ENCODE assay signal across 23 cellular contexts in genomic region chrX:71184092-71184491, GRCh38. TPM values are rescaled to one million over a fixed set of nuclear protein-coding genes. Genes with fewer than 3 reads are reported as not detected.
"Had no signal": no experiment of that assay in that cellular context is flagged by ENCODE, and none has a peak within 500 bp of the region (broad histone marks: within the 10 kb centered on the region; RNA-seq: fewer than 3 reads in every experiment).

No MANE protein-coding gene starts in this region.

- H3K36me3 Mint-ChIP-seq: activated naive CD4-positive, alpha-beta T cell treated with anti-CD3 and anti-CD28 coated beads, Interleukin-2, amount 50 U/mL, for 24 hours; natural killer cell treated with Interleukin-12 subunit alpha and Interleukin-12 subunit beta and Interleukin-15 and Interleukin-18, amount 100 ng/mL, for 72 hours had no signal

- H3K4me1 ChIP-seq: ascending aorta, prostate gland, vagina had no signal

- FAIRE-seq: endothelial cell of umbilical vein, TTC549 had no signal

- H3K27ac ChIP-seq: ascending aorta, heart right ventricle, right atrium auricular region, vagina had no signal

- H3K27me3 ChIP-seq: ascending aorta, esophagus muscularis mucosa, heart right ventricle, right atrium auricular region, tibial nerve, vagina had no signal

- H3K4me3 ChIP-seq: ascending aorta, coronary artery, esophagus muscularis mucosa, heart right ventricle, prostate gland, right atrium auricular region, tibial nerve, vagina had no signal

- H3K27ac Mint-ChIP-seq: activated B cell treated with CpG ODN at 0.5 μM for 24 hours; activated naive CD4-positive, alpha-beta T cell treated with anti-CD3 and anti-CD28 coated beads, Interleukin-2, amount 50 U/mL, for 24 hours; immature natural killer cell; natural killer cell treated with Interleukin-12 subunit alpha and Interleukin-12 subunit beta and Interleukin-15 and Interleukin-18, amount 100 ng/mL, for 72 hours; stimulated activated naive CD8-positive, alpha-beta T cell treated with anti-CD3 and anti-CD28 coated beads, Interleukin-15, Interleukin-2, amounts not matched to agents 100 ng/mL and 50 ng/mL, for 24 hours; T-helper 17 cell had no signal

- ATAC-seq: heart right ventricle; natural killer cell treated with Interleukin-12 subunit alpha and Interleukin-12 subunit beta and Interleukin-15 and Interleukin-18, amount 100 ng/mL, for 72 hours; T-helper 17 cell had no signal

- DNase-seq: activated B cell treated with CpG ODN at 0.5 μM for 24 hours; activated CD4-positive, alpha-beta T cell treated with anti-CD3 and anti-CD28 coated beads, Interleukin-2, amount 10 ng/mL, durations not matched to agents 24 days and 14 days; activated CD8-positive, alpha-beta memory T cell treated with anti-CD3 and anti-CD28 coated beads for 24 hours; activated CD8-positive, alpha-beta memory T cell treated with anti-CD3 and anti-CD28 coated beads, Interleukin-2, amount 50 U/mL, for 48 hours; activated gamma-delta T cell; effector CD4-positive, alpha-beta T cell; heart right ventricle; immature natural killer cell; T-helper 17 cell had no signal

- H3K4me3 Mint-ChIP-seq: activated B cell treated with CpG ODN at 0.5 μM for 24 hours; activated CD4-positive, alpha-beta T cell treated with anti-CD3 and anti-CD28 coated beads, Interleukin-2, amount 10 ng/mL, durations not matched to agents 24 days and 14 days; activated naive CD4-positive, alpha-beta T cell treated with anti-CD3 and anti-CD28 coated beads, Interleukin-2, amount 50 U/mL, for 24 hours; immature natural killer cell; natural killer cell treated with Interleukin-12 subunit alpha and Interleukin-12 subunit beta and Interleukin-15 and Interleukin-18, amount 100 ng/mL, for 72 hours; stimulated activated naive CD8-positive, alpha-beta T cell treated with anti-CD3 and anti-CD28 coated beads, Interleukin-15, Interleukin-2, amounts not matched to agents 100 ng/mL and 50 ng/mL, for 24 hours; T-helper 17 cell had no signal

- H3K36me3 ChIP-seq: ascending aorta, esophagus muscularis mucosa, heart right ventricle, prostate gland, right atrium auricular region, tibial nerve, vagina had no signal

- H3K9me3 Mint-ChIP-seq: activated B cell treated with CpG ODN at 0.5 μM for 24 hours; activated CD4-positive, alpha-beta T cell treated with anti-CD3 and anti-CD28 coated beads, Interleukin-2, amount 10 ng/mL, durations not matched to agents 24 days and 14 days; activated naive CD4-positive, alpha-beta T cell treated with anti-CD3 and anti-CD28 coated beads, Interleukin-2, amount 50 U/mL, for 24 hours; immature natural killer cell; natural killer cell treated with Interleukin-12 subunit alpha and Interleukin-12 subunit beta and Interleukin-15 and Interleukin-18, amount 100 ng/mL, for 72 hours; stimulated activated naive CD8-positive, alpha-beta T cell treated with anti-CD3 and anti-CD28 coated beads, Interleukin-15, Interleukin-2, amounts not matched to agents 100 ng/mL and 50 ng/mL, for 24 hours had no signal

- H3K27me3 Mint-ChIP-seq: activated B cell treated with CpG ODN at 0.5 μM for 24 hours; activated CD4-positive, alpha-beta T cell treated with anti-CD3 and anti-CD28 coated beads, Interleukin-2, amount 10 ng/mL, durations not matched to agents 24 days and 14 days; activated naive CD4-positive, alpha-beta T cell treated with anti-CD3 and anti-CD28 coated beads, Interleukin-2, amount 50 U/mL, for 24 hours; natural killer cell treated with Interleukin-12 subunit alpha and Interleukin-12 subunit beta and Interleukin-15 and Interleukin-18, amount 100 ng/mL, for 72 hours; stimulated activated naive CD8-positive, alpha-beta T cell treated with anti-CD3 and anti-CD28 coated beads, Interleukin-15, Interleukin-2, amounts not matched to agents 100 ng/mL and 50 ng/mL, for 24 hours; T-helper 17 cell had no signal

- H3K9me3 ChIP-seq: ascending aorta, esophagus muscularis mucosa, heart right ventricle, prostate gland, right atrium auricular region, tibial nerve, vagina had no signal

RNA-seq across cellular contexts. Expression of gene GJB1, which starts 38.9 kb away (rescaled TPM):
- total RNA-seq: activated B cell treated with CpG ODN at 0.5 μM for 24 hours; activated CD4-positive, alpha-beta T cell treated with anti-CD3 and anti-CD28 coated beads, Interleukin-2, amount 10 ng/mL, durations not matched to agents 24 days and 14 days; ascending aorta; endothelial cell of umbilical vein; heart right ventricle; natural killer cell treated with Interleukin-12 subunit alpha and Interleukin-12 subunit beta and Interleukin-15 and Interleukin-18, amount 100 ng/mL, for 72 hours; osteoblast; right atrium auricular region; skeletal muscle tissue; T-helper 17 cell; vagina had no signal
- polyA plus RNA-seq: endothelial cell of umbilical vein, heart right ventricle, immature natural killer cell had no signal
